In the genomic region with DNA sequence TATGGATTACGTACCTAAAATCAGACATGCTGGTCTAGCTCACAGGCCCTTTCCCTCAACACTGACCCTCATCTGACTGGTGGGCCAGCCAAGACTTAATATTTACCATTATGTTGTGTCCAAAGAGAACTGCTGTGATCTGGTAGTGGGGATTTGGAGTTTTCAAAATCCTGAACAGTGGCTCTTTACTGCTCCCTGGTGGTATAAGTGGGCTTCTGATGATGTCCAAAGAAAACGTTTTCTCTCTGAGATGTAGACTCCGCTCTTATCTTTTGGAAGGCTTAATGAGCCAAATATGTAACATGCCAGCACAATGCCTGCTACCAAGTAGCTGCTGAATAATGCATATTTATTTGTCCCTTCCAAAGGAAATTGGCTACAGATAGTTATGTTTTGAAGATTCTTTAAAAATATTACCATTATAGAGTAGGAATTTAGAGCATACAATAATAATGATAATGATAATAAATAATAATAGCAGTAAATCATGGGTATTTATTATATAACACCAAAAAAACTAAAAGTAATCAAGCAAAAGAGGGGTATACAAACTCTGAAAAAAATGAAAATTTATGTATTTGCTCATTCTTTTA, we compare ENCODE assay signal across 8 cellular contexts.
A peak's percentile ranks its signal among the peaks of the same experiment; 100 is the strongest.
DNase-seq lines count a peak whose midpoint lies in the region; ATAC-seq and TF ChIP-seq lines count a peak whose summit lies in the region.

No MANE protein-coding gene starts in this region.

- intact Hi-C loops in adrenal gland (cut with DNase I) = no loop called here

- no peaks in the 10 kb centered on the region for H3K27me3 ChIP-seq in adrenal gland
- H3K27me3 ChIP-seq in smooth muscle cell (ENCODE audit: low read depth) = no peaks in the 10 kb centered on the region

- H3K79me2 ChIP-seq in smooth muscle cell (ENCODE audit: low read depth) = no peaks in the 10 kb centered on the region

- TF ChIP-seq POLR2A in adrenal gland (IDR thresholded peaks at IDR 0.05) = no peak

- no peak overlapping the region for H3K4me3 ChIP-seq in adrenal gland
- no peak overlapping the region for H3K4me3 ChIP-seq in smooth muscle cell

- peaks cover 11% of the 10 kb centered on the region for H3F3A ChIP-seq in smooth muscle cell (ENCODE audit: low read depth)

- no peak for ATAC-seq in GM19328 (IDR thresholded peaks at IDR 0.05; ENCODE audit: unreplicated experiment)
- ATAC-seq in GM21381 (IDR thresholded peaks at IDR 0.05; ENCODE audit: unreplicated experiment) = no peak

- H3K4me1 ChIP-seq in adrenal gland (replicated peaks in 1 of 2) = no peaks in the 10 kb centered on the region
- H3K4me1 ChIP-seq in smooth muscle cell (ENCODE audit: low read depth) = peaks cover 10% of the 10 kb centered on the region

- peak; percentile 49 for TF ChIP-seq CTCF in GM20000 (IDR thresholded peaks at IDR 0.05; ENCODE audit: extremely low read depth, missing control alignments)
- peak; percentile 16 to 66 (median 52) for TF ChIP-seq CTCF in adrenal gland (IDR thresholded peaks at IDR 0.05)
- TF ChIP-seq CTCF in smooth muscle cell (IDR thresholded peaks at IDR 0.05; ENCODE audit: borderline replicate concordance, insufficient read depth, poor library complexity, severe bottlenecking) = peak; percentile 79

- H3K9me3 ChIP-seq in adrenal gland (replicated peaks in 1 of 3) (no peaks in the 10 kb centered on the region), smooth muscle cell (replicated peaks; ENCODE audit: low read depth) (no peaks in the 10 kb centered on the region)

- no peak overlapping the region for H2AFZ ChIP-seq in smooth muscle cell (ENCODE audit: low read depth)

- WGBS in adrenal gland, 4 donors = 18 to 28% (median 24%) methylated on average over 3 of the region's 3 CpGs
- WGBS in smooth muscle cell (ENCODE audit: low lambda C conversion rate) = 16% methylated on average over 3 of the region's 3 CpGs

- H3K4me2 ChIP-seq in smooth muscle cell = peak overlapping the region; percentile 41

- H3K9ac ChIP-seq in smooth muscle cell (ENCODE audit: low read depth) = no peak overlapping the region

- DNase-seq in COLO668 (lab: John Stamatoyannopoulos, UW; ENCODE audit: unreplicated experiment) = peak; percentile 27
- peak; percentile 44 for DNase-seq in GM20000 (ENCODE audit: low spot score)
- DNase-seq in NCI-H2081 treated with DMSO at 0.1 percent for 48 hours (lab: John Stamatoyannopoulos, UW) = peak; percentile 32
- peak in 3 of 7 donors; percentile 11 to 27 (median 22) for DNase-seq in adrenal gland
- DNase-seq in hepatic stellate cell (ENCODE audit: low spot score) = peak; percentile 21
- DNase-seq in smooth muscle cell (lab: John Stamatoyannopoulos, UW; ENCODE audit: unreplicated experiment) = no peak

- no peaks in the 10 kb centered on the region for H3K36me3 ChIP-seq in adrenal gland (replicated peaks in 1 of 2)
- H3K36me3 ChIP-seq in smooth muscle cell (ENCODE audit: low read depth) = no peaks in the 10 kb centered on the region

- H3K27ac ChIP-seq in adrenal gland = no peak overlapping the region
- peak overlapping the region; percentile 8 for H3K27ac ChIP-seq in smooth muscle cell (ENCODE audit: low read depth)

- H4K20me1 ChIP-seq in smooth muscle cell (ENCODE audit: low read depth) = no peaks in the 10 kb centered on the region
